Comparison of ENCODE assay signal across 8 cellular contexts in the genomic region with DNA sequence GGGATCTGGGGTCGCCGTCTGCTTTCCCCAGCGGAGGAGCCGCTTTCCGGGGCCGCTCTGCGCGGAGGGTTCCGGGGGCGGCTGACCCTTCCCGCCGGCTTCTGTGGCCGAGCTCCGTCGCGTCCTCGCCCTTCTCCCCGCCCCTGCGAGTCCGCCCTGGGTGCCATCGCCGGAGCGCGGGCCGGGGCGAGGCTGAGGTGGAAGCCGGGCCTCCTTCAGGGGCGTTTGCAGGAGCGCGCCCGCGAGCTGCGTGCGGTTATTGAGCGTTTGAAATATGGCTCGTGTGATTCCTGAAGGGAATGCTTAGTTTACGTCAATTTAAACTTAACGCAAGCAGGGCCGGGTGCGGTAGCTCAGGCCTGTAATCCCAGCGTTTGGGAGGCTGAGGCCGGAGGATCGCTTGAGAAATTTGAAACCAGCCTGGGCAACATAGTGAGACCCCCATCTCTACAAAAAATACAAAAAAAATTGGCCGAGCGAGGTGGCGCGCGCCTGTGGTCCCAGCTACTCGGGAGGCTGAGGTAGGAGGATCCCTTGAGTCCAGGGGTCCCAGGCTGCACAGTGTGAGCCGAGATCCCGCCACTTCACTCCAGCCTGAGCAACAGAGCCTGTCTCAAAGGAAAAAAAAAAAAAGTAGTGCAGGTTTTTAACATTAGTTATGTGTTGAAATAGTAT. TPM values are rescaled to one million over a fixed set of nuclear protein-coding genes. Genes with fewer than 3 reads are reported as not detected.
A peak's percentile ranks its signal among the peaks of the same experiment; 100 is the strongest.
DNase-seq lines count a peak whose midpoint lies in the region; ATAC-seq and TF ChIP-seq lines count a peak whose summit lies in the region.

No MANE protein-coding gene starts in this region.

- H3K27ac ChIP-seq in SJSA1 (no peak overlapping the region), dorsolateral prefrontal cortex (peak overlapping the region in 24 of 59 donors; percentile 5 to 97 (median 78)), vagina (peak overlapping the region; percentile 27)

- H3K4me1 ChIP-seq in SJSA1 (replicated peaks) (0 out of 2 replicates have a peak, but pooled peaks cover 5% of the 10 kb centered on the region), mucosa of stomach (ENCODE audit: control insufficient read depth, insufficient read depth, low read length) (peaks cover 4% of the 10 kb centered on the region), vagina (peaks cover 27% of the 10 kb centered on the region)

- peak; percentile 8 for ATAC-seq in HG02870 (IDR thresholded peaks at IDR 0.05; ENCODE audit: unreplicated experiment)

- H3K36me3 ChIP-seq in SJSA1 = peaks cover 35% of the 10 kb centered on the region
- no peaks in the 10 kb centered on the region for H3K36me3 ChIP-seq in mucosa of stomach (ENCODE audit: control insufficient read depth, insufficient read depth, low read length)
- peaks cover 0 to 7% of the 10 kb centered on the region in 2 donors for H3K36me3 ChIP-seq in vagina

- H3K9ac ChIP-seq in mucosa of stomach (ENCODE audit: low read length) = peak overlapping the region; percentile 38

- DNase-seq in DMS53 (lab: John Stamatoyannopoulos, UW) (peak; percentile 64), DMS53 treated with DMSO at 0.1 percent for 48 hours (lab: John Stamatoyannopoulos, UW; ENCODE audit: unreplicated experiment) (no peak), SJSA1 (ENCODE audit: low read depth in 1 of 2, low spot score in 2 of 2) (peak in 1 of 2 experiments; percentile 31), dorsolateral prefrontal cortex (peak in 1 of 10 donors; percentile 20), vagina (ENCODE audit: extremely low spot score in 2 of 2) (no peak), GM10266 (ENCODE audit: extremely low spot score) (no peak)

- TF ChIP-seq CTCF in dorsolateral prefrontal cortex (IDR thresholded peaks at IDR 0.05 in 54 of 56, conservative IDR thresholded peaks at IDR 0.05 in 2 of 56; ENCODE audit: low read depth in 1 of 56, partially characterized antibody in 56 of 56) (no peak), vagina (IDR thresholded peaks at IDR 0.05) (no peak), GM10266 (IDR thresholded peaks at IDR 0.05; ENCODE audit: control insufficient read depth, insufficient read depth, low read depth, missing control alignments) (no peak)

- H3K27me3 ChIP-seq in SJSA1 (replicated peaks) (no peaks in the 10 kb centered on the region), dorsolateral prefrontal cortex (no peaks in the 10 kb centered on the region), mucosa of stomach (ENCODE audit: control insufficient read depth, insufficient read depth, low read length) (no peaks in the 10 kb centered on the region), vagina (no peaks in the 10 kb centered on the region)

- intact Hi-C loops in dorsolateral prefrontal cortex (cut with DNase I) (loop anchor here in 1 of 2 donors (5.0 kb wide), 1 partner anchor 51 kb away; a partner anchor contains a TSS), vagina (cut with DNase I) (no loop called here)

- H3K9me3 ChIP-seq in SJSA1 (replicated peaks) (no peaks in the 10 kb centered on the region), mucosa of stomach (ENCODE audit: control insufficient read depth, low read length) (no peaks in the 10 kb centered on the region), vagina (no peaks in the 10 kb centered on the region)

- H3K4me3 ChIP-seq in SJSA1 (peak overlapping the region; percentile 96), dorsolateral prefrontal cortex (peak overlapping the region; percentile 58 to 99 (median 91)), mucosa of stomach (ENCODE audit: low read length) (peak overlapping the region; percentile 38), vagina (peak overlapping the region; percentile 65 to 66)

- no peak for TF ChIP-seq POLR2A in vagina (IDR thresholded peaks at IDR 0.05)

RNA-seq across cellular contexts. Expression of a gene that starts 0.7 kb away (rescaled TPM):
- total RNA-seq in SJSA1 (2014; rRNA removed; shearing (Covaris generic)) = 30.8 and 36.5 TPM in 2 replicates
- total RNA-seq in dorsolateral prefrontal cortex = 10 to 100 TPM; 15.3 to 56.7 (median 36.9) TPM
- total RNA-seq in vagina = 27.0 TPM

RNA-seq across cellular contexts. Expression of a gene that starts 23.9 kb away (rescaled TPM):
- total RNA-seq in SJSA1 (2014; rRNA removed; shearing (Covaris generic)) = 105 and 109 TPM in 2 replicates
- total RNA-seq in dorsolateral prefrontal cortex = 10 to 100 TPM; 10.1 to 33.5 (median 19.5) TPM
- total RNA-seq in vagina = 15.0 TPM

RNA-seq across cellular contexts. Expression of a gene that starts 24.2 kb away (rescaled TPM):
- total RNA-seq in SJSA1 (2014; rRNA removed; shearing (Covaris generic)) = 17.4 and 32.8 TPM in 2 replicates
- 10 to 100 TPM; 13.3 to 75.6 (median 33.4) TPM for total RNA-seq in dorsolateral prefrontal cortex
- 56.7 TPM for total RNA-seq in vagina

RNA-seq across cellular contexts. Expression of a gene that starts 50.3 kb away (rescaled TPM):
- 64.0 and 72.6 TPM in 2 replicates for total RNA-seq in SJSA1 (2014; rRNA removed; shearing (Covaris generic))
- total RNA-seq in dorsolateral prefrontal cortex (10 to 100 TPM; 35.7 to 67.9 (median 47.9) TPM), vagina (63.1 TPM)

Comparison
In these comparisons a context has a peak if more than half of its experiments do, and no peak if none do; other contexts are left out.
1. H3K4me3 ChIP-seq: peak in every context shown above with its lines; median percentile 96 in SJSA1; 91 in dorsolateral prefrontal cortex; 66 in vagina; 38 in mucosa of stomach.